ENCODE assay signal across 8 cellular contexts in genomic region chr4:94390804-94391410, GRCh38. TPM values are rescaled to one million over a fixed set of nuclear protein-coding genes. Genes with fewer than 3 reads are reported as not detected.
DNase-seq lines count a peak whose midpoint lies in the region; ATAC-seq and TF ChIP-seq lines count a peak whose summit lies in the region.

No MANE protein-coding gene starts in this region.

- no peaks in the 10 kb centered on the region for H3K4me1 Mint-ChIP-seq in activated T-cell treated with anti-CD3 and anti-CD28 coated beads, Interleukin-2, amount 50 U/mL, for 72 hours (ENCODE audit: low read depth)
- no peaks in the 10 kb centered on the region for H3K4me1 Mint-ChIP-seq in chondrocyte (ENCODE audit: low read depth)

- peaks cover 15% of the 10 kb centered on the region for H3K27me3 Mint-ChIP-seq in activated T-cell treated with anti-CD3 and anti-CD28 coated beads, Interleukin-2, amount 50 U/mL, for 72 hours (ENCODE audit: low read depth)
- peaks cover 5% of the 10 kb centered on the region for H3K27me3 Mint-ChIP-seq in chondrocyte (ENCODE audit: low read depth)

- no peaks in the 10 kb centered on the region for H3K79me2 ChIP-seq in Karpas-422 (ENCODE audit: low read length)

- no peaks in the 10 kb centered on the region for H3K36me3 Mint-ChIP-seq in activated T-cell treated with anti-CD3 and anti-CD28 coated beads, Interleukin-2, amount 50 U/mL, for 72 hours (ENCODE audit: insufficient read depth in 2 of 2)
- no peaks in the 10 kb centered on the region for H3K36me3 Mint-ChIP-seq in chondrocyte (ENCODE audit: low read depth)

- no peaks in the 10 kb centered on the region for H4K20me1 ChIP-seq in Karpas-422 (ENCODE audit: insufficient read depth, low read depth, low read length)

- H3K27me3 ChIP-seq in Karpas-422 (ENCODE audit: low read length): no peaks in the 10 kb centered on the region

- H2AFZ ChIP-seq in Karpas-422 (ENCODE audit: low read length): no peak overlapping the region

- H3K27ac ChIP-seq in Karpas-422 (ENCODE audit: low read length): no peak overlapping the region

- H3K4me1 ChIP-seq in Karpas-422 (ENCODE audit: low read length): no peaks in the 10 kb centered on the region

- no peaks in the 10 kb centered on the region for H3K9me3 ChIP-seq in Karpas-422 (ENCODE audit: low read length)

- peak; percentile 15 for DNase-seq in activated T-cell treated with anti-CD3 and anti-CD28 coated beads, Interleukin-2, amount 50 U/mL, for 72 hours
- DNase-seq in activated T-cell treated with anti-CD3 and anti-CD28 coated beads, Interleukin-2, amount 50 U/mL, for 1 hour: no peak
- DNase-seq in Karpas-422 (peak; percentile 65), chondrocyte (ENCODE audit: low spot score) (no peak), retinal pigment epithelial cell (ENCODE audit: low read depth) (no peak), NCI-H524 (lab: John Stamatoyannopoulos, UW) (no peak)

- TF ChIP-seq CTCF in chondrocyte (IDR thresholded peaks at IDR 0.05): peak; percentile 86
- TF ChIP-seq CTCF in retinal pigment epithelial cell (conservative IDR thresholded peaks at IDR 0.05; ENCODE audit: low read depth, low read length): peak; percentile 68

- H3K27ac Mint-ChIP-seq in activated T-cell treated with anti-CD3 and anti-CD28 coated beads, Interleukin-2, amount 50 U/mL, for 72 hours: no peak overlapping the region
- H3K27ac Mint-ChIP-seq in chondrocyte (ENCODE audit: unreplicated experiment): no peak overlapping the region

- no peaks in the 10 kb centered on the region for H3K36me3 ChIP-seq in Karpas-422 (ENCODE audit: insufficient read depth, low read length)

- H3K4me2 ChIP-seq in Karpas-422 (ENCODE audit: low read depth, low read length, poor library complexity, severe bottlenecking): no peak overlapping the region

- H3K9me3 Mint-ChIP-seq in activated T-cell treated with anti-CD3 and anti-CD28 coated beads, Interleukin-2, amount 50 U/mL, for 72 hours: no peaks in the 10 kb centered on the region
- H3K9me3 Mint-ChIP-seq in chondrocyte (ENCODE audit: low read depth): no peaks in the 10 kb centered on the region

- no peak for ATAC-seq in activated T-cell treated with anti-CD3 and anti-CD28 coated beads, Interleukin-2, amount 50 U/mL, for 72 hours (replicated peaks in 1 of 2)
- no peak for ATAC-seq in HG02623 (IDR thresholded peaks at IDR 0.05; ENCODE audit: unreplicated experiment)
- no peak for ATAC-seq in HG03175 (IDR thresholded peaks at IDR 0.05; ENCODE audit: unreplicated experiment)

- no peak overlapping the region for H3K9ac ChIP-seq in Karpas-422 (ENCODE audit: low read length)

- no peaks in the 10 kb centered on the region for H3K9me2 ChIP-seq in Karpas-422 (replicated peaks; ENCODE audit: insufficient read depth, low read length)

- H3K4me3 Mint-ChIP-seq in activated T-cell treated with anti-CD3 and anti-CD28 coated beads, Interleukin-2, amount 50 U/mL, for 72 hours: no peak overlapping the region
- H3K4me3 Mint-ChIP-seq in chondrocyte (ENCODE audit: unreplicated experiment): no peak overlapping the region

- H3K4me3 ChIP-seq in Karpas-422 (ENCODE audit: low read length) (no peak overlapping the region), retinal pigment epithelial cell (ENCODE audit: low read length) (no peak overlapping the region)

RNA-seq across cellular contexts. Expression of gene HPGDS, which starts 48.3 kb away (rescaled TPM):
- total RNA-seq in activated T-cell treated with anti-CD3 and anti-CD28 coated beads, Interleukin-2, amount 50 U/mL, for 72 hours: not detected
- total RNA-seq in Karpas-422 (2014; rRNA removed; shearing (Covaris generic); ENCODE audit: low replicate concordance): not detected in 2 replicates
- total RNA-seq in chondrocyte: not detected in 3 replicates

Comparison
In these comparisons a context has a peak if more than half of its experiments do, and no peak if none do; other contexts are left out.
1. DNase-seq: peak in activated T-cell treated with anti-CD3 and anti-CD28 coated beads, Interleukin-2, amount 50 U/mL, for 72 hours (2 of 2) and Karpas-422 (single experiment); none in activated T-cell treated with anti-CD3 and anti-CD28 coated beads, Interleukin-2, amount 50 U/mL, for 1 hour (single experiment), chondrocyte (single experiment), retinal pigment epithelial cell (single experiment) and NCI-H524 (0 of 2).